In the genomic region with DNA sequence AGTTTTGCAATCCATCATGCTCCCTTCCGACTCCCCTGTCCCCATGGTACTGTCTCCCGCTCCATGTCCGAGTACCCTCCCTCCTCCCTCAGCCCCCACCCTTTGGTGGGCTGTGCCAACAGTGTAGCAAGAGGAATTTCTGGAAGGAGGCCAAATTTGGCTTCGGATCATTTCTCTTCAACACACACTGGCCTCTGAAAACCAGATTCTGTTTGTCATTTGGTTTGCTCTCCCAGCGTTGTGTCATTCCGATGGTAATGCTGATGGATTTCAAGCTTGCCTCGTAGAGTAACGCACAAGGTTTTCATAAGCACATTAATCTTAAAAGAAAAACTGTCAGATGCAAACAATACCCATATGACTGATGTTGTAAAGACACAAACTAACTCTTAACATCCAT, we compare ENCODE assay signal across 1 cellular context.
A peak's percentile ranks its signal among the peaks of the same experiment; 100 is the strongest.
TF ChIP-seq lines count a peak whose summit lies in the region.

No MANE protein-coding gene starts in this region.

TF ChIP-seq in HEK293, 187 proteins besides CTCF, POLR2A, EP300 and RAD21 (continued from another document and continues in another):
- no peak for TF ChIP-seq TSHZ1 (tag by site-specific recombination; IDR thresholded peaks at IDR 0.05; ENCODE audit: borderline replicate concordance)
- TF ChIP-seq ZNF639 (tag by site-specific recombination; IDR thresholded peaks at IDR 0.05) = no peak
- no peak for TF ChIP-seq ZBTB10 (tag by site-specific recombination; IDR thresholded peaks at IDR 0.05)
- TF ChIP-seq ZNF133 (tag by site-specific recombination; IDR thresholded peaks at IDR 0.05) = no peak
- TF ChIP-seq ZNF777 (tag by site-specific recombination; IDR thresholded peaks at IDR 0.05; ENCODE audit: borderline replicate concordance) = no peak
- TF ChIP-seq SP2 (tag by site-specific recombination; IDR thresholded peaks at IDR 0.05) = no peak
- TF ChIP-seq ZNF664 (tag by site-specific recombination; IDR thresholded peaks at IDR 0.05) = no peak
- no peak for TF ChIP-seq ZNF266 (tag by site-specific recombination; IDR thresholded peaks at IDR 0.05; ENCODE audit: low read depth)
- TF ChIP-seq REPIN1 (tag by site-specific recombination; IDR thresholded peaks at IDR 0.05; ENCODE audit: low read depth) = no peak
- TF ChIP-seq, protein P1, sequence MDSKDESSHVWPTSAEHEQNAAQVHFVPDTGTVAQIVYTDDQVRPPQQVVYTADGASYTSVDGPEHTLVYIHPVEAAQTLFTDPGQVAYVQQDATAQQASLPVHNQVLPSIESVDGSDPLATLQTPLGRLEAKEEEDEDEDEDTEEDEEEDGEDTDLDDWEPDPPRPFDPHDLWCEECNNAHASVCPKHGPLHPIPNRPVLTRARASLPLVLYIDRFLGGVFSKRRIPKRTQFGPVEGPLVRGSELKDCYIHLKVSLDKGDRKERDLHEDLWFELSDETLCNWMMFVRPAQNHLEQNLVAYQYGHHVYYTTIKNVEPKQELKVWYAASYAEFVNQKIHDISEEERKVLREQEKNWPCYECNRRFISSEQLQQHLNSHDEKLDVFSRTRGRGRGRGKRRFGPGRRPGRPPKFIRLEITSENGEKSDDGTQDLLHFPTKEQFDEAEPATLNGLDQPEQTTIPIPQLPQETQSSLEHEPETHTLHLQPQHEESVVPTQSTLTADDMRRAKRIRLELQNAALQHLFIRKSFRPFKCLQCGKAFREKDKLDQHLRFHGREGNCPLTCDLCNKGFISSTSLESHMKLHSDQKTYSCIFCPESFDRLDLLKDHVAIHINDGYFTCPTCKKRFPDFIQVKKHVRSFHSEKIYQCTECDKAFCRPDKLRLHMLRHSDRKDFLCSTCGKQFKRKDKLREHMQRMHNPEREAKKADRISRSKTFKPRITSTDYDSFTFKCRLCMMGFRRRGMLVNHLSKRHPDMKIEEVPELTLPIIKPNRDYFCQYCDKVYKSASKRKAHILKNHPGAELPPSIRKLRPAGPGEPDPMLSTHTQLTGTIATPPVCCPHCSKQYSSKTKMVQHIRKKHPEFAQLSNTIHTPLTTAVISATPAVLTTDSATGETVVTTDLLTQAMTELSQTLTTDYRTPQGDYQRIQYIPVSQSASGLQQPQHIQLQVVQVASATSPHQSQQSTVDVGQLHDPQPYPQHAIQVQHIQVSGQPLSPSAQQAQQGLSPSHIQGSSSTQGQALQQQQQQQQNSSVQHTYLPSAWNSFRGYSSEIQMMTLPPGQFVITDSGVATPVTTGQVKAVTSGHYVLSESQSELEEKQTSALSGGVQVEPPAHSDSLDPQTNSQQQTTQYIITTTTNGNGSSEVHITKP (tag by site-specific recombination; IDR thresholded peaks at IDR 0.05) = peak; percentile 96
- TF ChIP-seq ZNF155 (tag by site-specific recombination; IDR thresholded peaks at IDR 0.05) = no peak
- no peak for TF ChIP-seq ZNF214 (tag by site-specific recombination; IDR thresholded peaks at IDR 0.05; ENCODE audit: borderline replicate concordance)
- 0 out of 2 replicates have a peak, but pooled peaks have one; percentile 11 for TF ChIP-seq KLF1 (tag by site-specific recombination; IDR thresholded peaks at IDR 0.05)
- TF ChIP-seq MYNN (tag by site-specific recombination; IDR thresholded peaks at IDR 0.05; ENCODE audit: borderline replicate concordance) = no peak
- TF ChIP-seq ZBTB8A (tag by site-specific recombination; IDR thresholded peaks at IDR 0.05) = no peak
- no peak for TF ChIP-seq ZNF513 (tag by site-specific recombination; IDR thresholded peaks at IDR 0.05)
- TF ChIP-seq FEZF1 (tag by site-specific recombination; IDR thresholded peaks at IDR 0.05) = peak; percentile 82
- TF ChIP-seq ZNF623 (tag by site-specific recombination; IDR thresholded peaks at IDR 0.05) = no peak
- no peak for TF ChIP-seq SP7 (tag by site-specific recombination; IDR thresholded peaks at IDR 0.05)
- TF ChIP-seq ZNF426 (tag by site-specific recombination; IDR thresholded peaks at IDR 0.05) = no peak
- no peak for TF ChIP-seq ZNF416 (tag by site-specific recombination; IDR thresholded peaks at IDR 0.05)
- TF ChIP-seq KLF10 (tag by site-specific recombination; IDR thresholded peaks at IDR 0.05) = no peak
- TF ChIP-seq, protein P2, sequence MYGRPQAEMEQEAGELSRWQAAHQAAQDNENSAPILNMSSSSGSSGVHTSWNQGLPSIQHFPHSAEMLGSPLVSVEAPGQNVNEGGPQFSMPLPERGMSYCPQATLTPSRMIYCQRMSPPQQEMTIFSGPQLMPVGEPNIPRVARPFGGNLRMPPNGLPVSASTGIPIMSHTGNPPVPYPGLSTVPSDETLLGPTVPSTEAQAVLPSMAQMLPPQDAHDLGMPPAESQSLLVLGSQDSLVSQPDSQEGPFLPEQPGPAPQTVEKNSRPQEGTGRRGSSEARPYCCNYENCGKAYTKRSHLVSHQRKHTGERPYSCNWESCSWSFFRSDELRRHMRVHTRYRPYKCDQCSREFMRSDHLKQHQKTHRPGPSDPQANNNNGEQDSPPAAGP (tag by site-specific recombination; IDR thresholded peaks at IDR 0.05) = no peak
- TF ChIP-seq ZNF701 (tag by site-specific recombination; IDR thresholded peaks at IDR 0.05) = no peak
- TF ChIP-seq WT1 (tag by site-specific recombination; IDR thresholded peaks at IDR 0.05) = no peak
- TF ChIP-seq ZNF394 (tag by site-specific recombination; IDR thresholded peaks at IDR 0.05; ENCODE audit: borderline replicate concordance) = no peak
- TF ChIP-seq, protein P3, sequence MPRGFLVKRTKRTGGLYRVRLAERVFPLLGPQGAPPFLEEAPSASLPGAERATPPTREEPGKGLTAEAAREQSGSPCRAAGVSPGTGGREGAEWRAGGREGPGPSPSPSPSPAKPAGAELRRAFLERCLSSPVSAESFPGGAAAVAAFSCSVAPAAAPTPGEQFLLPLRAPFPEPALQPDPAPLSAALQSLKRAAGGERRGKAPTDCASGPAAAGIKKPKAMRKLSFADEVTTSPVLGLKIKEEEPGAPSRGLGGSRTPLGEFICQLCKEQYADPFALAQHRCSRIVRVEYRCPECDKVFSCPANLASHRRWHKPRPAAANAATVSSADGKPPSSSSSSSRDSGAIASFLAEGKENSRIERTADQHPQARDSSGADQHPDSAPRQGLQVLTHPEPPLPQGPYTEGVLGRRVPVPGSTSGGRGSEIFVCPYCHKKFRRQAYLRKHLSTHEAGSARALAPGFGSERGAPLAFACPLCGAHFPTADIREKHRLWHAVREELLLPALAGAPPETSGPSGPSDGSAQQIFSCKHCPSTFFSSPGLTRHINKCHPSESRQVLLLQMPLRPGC (tag by site-specific recombination; IDR thresholded peaks at IDR 0.05) = peak; percentile 86
- TF ChIP-seq IKZF3 (tag by site-specific recombination; IDR thresholded peaks at IDR 0.05) = no peak
- no peak for TF ChIP-seq ZNF19 (tag by site-specific recombination; IDR thresholded peaks at IDR 0.05; ENCODE audit: low read depth)
- TF ChIP-seq ZNF24 (tag by site-specific recombination; IDR thresholded peaks at IDR 0.05) = no peak
- no peak for TF ChIP-seq ZNF670 (tag by site-specific recombination; IDR thresholded peaks at IDR 0.05; ENCODE audit: low read depth)
- TF ChIP-seq ZNF548 (tag by site-specific recombination; IDR thresholded peaks at IDR 0.05) = no peak
- no peak for TF ChIP-seq ZNF324 (tag by site-specific recombination; IDR thresholded peaks at IDR 0.05)
- TF ChIP-seq ZNF10 (tag by site-specific recombination; IDR thresholded peaks at IDR 0.05) = no peak
- TF ChIP-seq RBAK (tag by site-specific recombination; IDR thresholded peaks at IDR 0.05) = no peak
- TF ChIP-seq ZNF473 (tag by site-specific recombination; IDR thresholded peaks at IDR 0.05) = no peak
- no peak; the same call in 1 of the 2 replicates for TF ChIP-seq ZNF18 (tag by site-specific recombination; IDR thresholded peaks at IDR 0.05)
- TF ChIP-seq, protein P4, sequence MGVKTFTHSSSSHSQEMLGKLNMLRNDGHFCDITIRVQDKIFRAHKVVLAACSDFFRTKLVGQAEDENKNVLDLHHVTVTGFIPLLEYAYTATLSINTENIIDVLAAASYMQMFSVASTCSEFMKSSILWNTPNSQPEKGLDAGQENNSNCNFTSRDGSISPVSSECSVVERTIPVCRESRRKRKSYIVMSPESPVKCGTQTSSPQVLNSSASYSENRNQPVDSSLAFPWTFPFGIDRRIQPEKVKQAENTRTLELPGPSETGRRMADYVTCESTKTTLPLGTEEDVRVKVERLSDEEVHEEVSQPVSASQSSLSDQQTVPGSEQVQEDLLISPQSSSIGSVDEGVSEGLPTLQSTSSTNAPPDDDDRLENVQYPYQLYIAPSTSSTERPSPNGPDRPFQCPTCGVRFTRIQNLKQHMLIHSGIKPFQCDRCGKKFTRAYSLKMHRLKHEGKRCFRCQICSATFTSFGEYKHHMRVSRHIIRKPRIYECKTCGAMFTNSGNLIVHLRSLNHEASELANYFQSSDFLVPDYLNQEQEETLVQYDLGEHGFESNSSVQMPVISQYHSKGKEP (tag by site-specific recombination; IDR thresholded peaks at IDR 0.05) = no peak
- no peak for TF ChIP-seq ZNF350 (tag by site-specific recombination; IDR thresholded peaks at IDR 0.05)
